In genomic region chr1:47089356-47089755, GRCh38 we compare ENCODE assay signal across 8 cellular contexts. TPM values are rescaled to one million over a fixed set of nuclear protein-coding genes. Genes with fewer than 3 reads are reported as not detected.
DNase-seq lines count a peak whose midpoint lies in the region; ATAC-seq, FAIRE-seq and TF ChIP-seq lines count a peak whose summit lies in the region.
"Not testable (repeated sequence)": the region's sequence is repeated elsewhere in the genome, so short reads cannot be mapped to it uniquely, and the experiment has no call there.

No MANE protein-coding gene starts in this region.

- H3K4me2 ChIP-seq in HCT116 (ENCODE audit: low read length) = not testable (repeated sequence)

- CTCF ChIA-PET in CD8-positive, alpha-beta T cell (lab: Charles Lee); HCT116 (lab: Charles Lee): not testable (repeated sequence)

- not testable (repeated sequence) for H4K20me1 ChIP-seq in HCT116 (ENCODE audit: insufficient read depth)

- peak; percentile 82 for FAIRE-seq in TTC549 (lab: Jason Lieb, UNC)

- not testable (repeated sequence) for H3K4me1 Mint-ChIP-seq in CD8-positive, alpha-beta T cell (ENCODE audit: low read depth); naive B cell

- H3K27ac ChIP-seq in CD8-positive, alpha-beta T cell (ENCODE audit: low read depth, low read length); HCT116 (ENCODE audit: low read depth, low read length); foreskin keratinocyte: not testable (repeated sequence)

- TF ChIP-seq CTCF in CD8-positive, alpha-beta T cell (IDR thresholded peaks at IDR 0.05) = peak; percentile 53
- TF ChIP-seq CTCF in HCT116 (IDR thresholded peaks at IDR 0.05 in 2 of 3, conservative IDR thresholded peaks at IDR 0.05 in 1 of 3; ENCODE audit: borderline replicate concordance in 1 of 3, insufficient read depth in 1 of 3, low read depth in 2 of 3, low read length in 2 of 3) = peak; percentile 30 to 36 (median 35); a peak in 4 of 6 replicates
- TF ChIP-seq CTCF in foreskin keratinocyte (conservative IDR thresholded peaks at IDR 0.05) = peak; percentile 72

- H2AFZ ChIP-seq in HCT116 (ENCODE audit: low read depth, low read length, poor library complexity, severe bottlenecking) = not testable (repeated sequence)

- intact Hi-C loops in CD8-positive, alpha-beta T cell (cut with DNase I, micrococcal nuclease) = loop anchor here in 1 of 2 experiments (10.0 kb wide), 1 partner anchor 645 kb away; no protein-coding TSS in a partner anchor
- intact Hi-C loops in HCT116 (cut with micrococcal nuclease) = not testable (repeated sequence)

- not testable (repeated sequence) for H3K27ac Mint-ChIP-seq in CD8-positive, alpha-beta T cell
- peak overlapping the region in 1 of 6 donors; percentile 39 for H3K27ac Mint-ChIP-seq in naive B cell

- RAD21 ChIA-PET in HCT116 (lab: Charles Lee; ENCODE audit: low non-redundant PET in 1 of 2, low total read pairs in 2 of 2, uncharacterized antibody in 2 of 2, unreplicated experiment in 2 of 2) = not testable (repeated sequence)

- not testable (repeated sequence) for H3K79me2 ChIP-seq in HCT116 (ENCODE audit: insufficient read depth, low read length)

- H3K36me3 Mint-ChIP-seq in CD8-positive, alpha-beta T cell; naive B cell: not testable (repeated sequence)

- peak; percentile 46; the same call in 1 of the 2 replicates for TF ChIP-seq RAD21 in HCT116 (IDR thresholded peaks at IDR 0.05; ENCODE audit: low read depth)

- H3K9me3 ChIP-seq in CD8-positive, alpha-beta T cell (ENCODE audit: low read length); HCT116 (ENCODE audit: control insufficient read depth in 1 of 2, insufficient read depth in 1 of 2, low read depth in 1 of 2, low read length in 2 of 2): not testable (repeated sequence)

- POLR2A ChIA-PET in CD8-positive, alpha-beta T cell (lab: Charles Lee); HCT116 (lab: Charles Lee): not testable (repeated sequence)

- H3K9me2 ChIP-seq in HCT116 (ENCODE audit: insufficient read depth) = not testable (repeated sequence)

- not testable (repeated sequence) for H3K27me3 Mint-ChIP-seq in CD8-positive, alpha-beta T cell (ENCODE audit: low read depth); naive B cell

- BruUV-seq in HCT116 (replicated peaks; lab: Mats Ljungman, UMichigan) = not testable (repeated sequence)

- ATAC-seq in CD8-positive, alpha-beta T cell; naive B cell (ENCODE audit: low read depth in 2 of 2): not testable (repeated sequence)
- 0 out of 2 replicates have a peak, but pooled peaks have one; percentile 44 for ATAC-seq in HCT116
- ATAC-seq in foreskin keratinocyte = peak; percentile 48

- not testable (repeated sequence) for H3K4me3 Mint-ChIP-seq in CD8-positive, alpha-beta T cell; naive B cell

- TF ChIP-seq POLR2A in HCT116 (IDR thresholded peaks at IDR 0.05; ENCODE audit: borderline replicate concordance, extremely low read depth, insufficient read depth, insufficient read length) = not testable (repeated sequence)

- H3K9me3 Mint-ChIP-seq in CD8-positive, alpha-beta T cell; naive B cell: not testable (repeated sequence)

- H3K4me1 ChIP-seq in CD8-positive, alpha-beta T cell (ENCODE audit: insufficient read depth, low read length); HCT116 (ENCODE audit: control insufficient read depth in 1 of 2, insufficient read depth in 2 of 2, low read length in 2 of 2); foreskin keratinocyte: not testable (repeated sequence)

- H3K9ac ChIP-seq in HCT116 (ENCODE audit: low read length) = not testable (repeated sequence)

- not testable (repeated sequence) for H3K36me3 ChIP-seq in CD8-positive, alpha-beta T cell (ENCODE audit: insufficient read depth, low read length); HCT116 (ENCODE audit: control insufficient read depth in 1 of 2, insufficient read depth in 2 of 2, low read length in 2 of 2)

- H3K27me3 ChIP-seq in CD8-positive, alpha-beta T cell (ENCODE audit: insufficient read depth, low read length); HCT116 (ENCODE audit: insufficient read depth, low read length); foreskin keratinocyte: not testable (repeated sequence)

- H3K4me3 ChIP-seq in CD8-positive, alpha-beta T cell (ENCODE audit: low read depth, low read length); HCT116 (replicated peaks in 1 of 2; ENCODE audit: low read depth in 1 of 2, low read length in 2 of 2): not testable (repeated sequence)

- peak in 1 of 7 experiments; percentile 1 for DNase-seq in CD8-positive, alpha-beta T cell
- not testable (repeated sequence) for DNase-seq in HCT116 (ENCODE audit: low read depth, low spot score); foreskin keratinocyte
- peak; percentile 56 for DNase-seq in NCI-H2227 (lab: John Stamatoyannopoulos, UW; ENCODE audit: unreplicated experiment)
- peak; percentile 41 for DNase-seq in astrocyte of the hippocampus (ENCODE audit: low read depth, low spot score)
- DNase-seq in naive B cell = peak; percentile 3
- DNase-seq in stimulated activated naive CD4-positive, alpha-beta T cell treated with Interleukin-2 at 50 U/mL for 16 hours (lab: John Stamatoyannopoulos, UW) = peak; percentile 7

RNA-seq across cellular contexts. Expression of gene CYP4Z1, which starts 22.3 kb away (rescaled TPM):
- not detected for total RNA-seq in CD8-positive, alpha-beta T cell
- not detected for total RNA-seq in HCT116 (2021; ENCODE audit: unreplicated experiment)
- not detected in 2 replicates for polyA plus RNA-seq in HCT116 (2012)
- total RNA-seq in foreskin keratinocyte = not detected in 2 replicates
- polyA plus RNA-seq in foreskin keratinocyte = not detected in 2 replicates
- polyA plus RNA-seq in naive B cell (ENCODE audit: low read depth in 6 of 6) = not detected

RNA-seq across cellular contexts. Expression of gene CYP4A22, which starts 47.9 kb away (rescaled TPM):
- not detected for total RNA-seq in CD8-positive, alpha-beta T cell
- total RNA-seq in HCT116 (2021; ENCODE audit: unreplicated experiment) (not detected), foreskin keratinocyte (not detected in 2 replicates)
- polyA plus RNA-seq in HCT116 (2012) = not detected in 2 replicates
- polyA plus RNA-seq in foreskin keratinocyte (not detected in 2 replicates), naive B cell (ENCODE audit: low read depth in 6 of 6) (not detected)
